15 cellular contexts compared by ENCODE assay signal in the genomic region with DNA sequence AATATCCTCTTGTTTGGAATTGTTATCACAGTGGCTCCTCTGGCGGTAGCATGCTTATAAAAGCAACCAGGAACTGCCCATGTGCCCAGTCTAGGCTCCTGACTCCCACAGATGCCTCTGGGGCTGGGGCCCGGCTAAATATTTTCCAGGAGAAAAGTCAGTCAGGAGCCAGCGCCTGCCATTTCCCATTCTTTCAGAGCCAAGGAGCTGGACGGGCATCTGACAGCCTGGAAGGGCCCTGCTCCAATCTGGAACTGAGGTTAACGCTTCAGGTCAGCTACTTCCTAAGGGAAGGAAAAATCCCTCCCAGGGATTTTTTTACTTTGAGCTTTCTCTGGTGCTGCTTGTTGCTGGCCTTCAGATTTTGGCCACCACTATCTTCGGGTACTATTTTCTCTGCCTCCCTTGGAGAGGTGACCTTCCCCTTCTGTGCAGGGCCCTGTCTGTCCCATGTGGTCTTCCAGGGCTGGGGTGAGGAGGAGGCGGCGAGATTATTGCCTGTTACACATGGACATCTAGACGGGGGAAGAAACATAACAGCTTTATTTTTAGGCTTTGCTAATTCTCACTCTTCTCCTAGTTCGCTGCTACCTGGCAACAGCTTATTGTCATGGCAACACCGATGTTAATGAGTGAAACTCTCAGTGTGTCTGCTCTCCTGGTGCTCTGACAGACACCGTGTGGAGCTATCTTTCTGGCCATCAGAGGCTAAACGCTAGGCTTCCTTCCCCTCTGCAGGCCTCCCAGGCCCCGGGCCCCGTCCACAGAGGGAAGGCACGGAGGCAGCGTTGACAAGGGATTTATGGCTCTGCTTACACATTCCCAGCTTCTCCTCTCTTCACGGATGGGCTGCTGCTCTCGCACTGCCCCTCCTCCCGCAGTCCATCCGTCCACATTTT.
DNase-seq lines count a peak whose midpoint lies in the region; ATAC-seq and TF ChIP-seq lines count a peak whose summit lies in the region.
"Had no signal": no experiment of that assay in that cellular context is flagged by ENCODE, and none has a peak within 500 bp of the region (broad histone marks: within the 10 kb centered on the region; RNA-seq: fewer than 3 reads in every experiment).

No MANE protein-coding gene starts in this region.

- H3K9ac ChIP-seq in MM.1S (ENCODE audit: low read length): no peak overlapping the region

- H3K27ac Mint-ChIP-seq in naive thymus-derived CD8-positive, alpha-beta T cell: no peak overlapping the region
- H3K27ac Mint-ChIP-seq: activated naive CD4-positive, alpha-beta T cell treated with anti-CD3 and anti-CD28 coated beads, Interleukin-2, amount 50 U/mL, for 72 hours; CD8-positive, alpha-beta memory T cell; stimulated activated effector memory CD8-positive, alpha-beta T cell treated with anti-CD3 and anti-CD28 coated beads, Interleukin-12 subunit alpha, Interleukin-12 subunit beta, amount 100 ng/mL, for 72 hours had no signal

- H3K27ac ChIP-seq in MM.1S (ENCODE audit: low read length) (no peak overlapping the region), right atrium auricular region (peak overlapping the region; percentile 49 to 67)

- ATAC-seq in HG03565 (IDR thresholded peaks at IDR 0.05; ENCODE audit: unreplicated experiment) (no peak), omental fat pad (ENCODE audit: low FRiP score) (no peak)
- no peak for ATAC-seq in naive thymus-derived CD8-positive, alpha-beta T cell
- ATAC-seq: activated naive CD4-positive, alpha-beta T cell treated with anti-CD3 and anti-CD28 coated beads, Interleukin-2, amount 50 U/mL, for 72 hours; left lobe of liver; stimulated activated effector memory CD8-positive, alpha-beta T cell treated with anti-CD3 and anti-CD28 coated beads, Interleukin-12 subunit alpha, Interleukin-12 subunit beta, amount 100 ng/mL, for 72 hours had no signal

- no peaks in the 10 kb centered on the region for H3K27me3 ChIP-seq in MM.1S (replicated peaks; ENCODE audit: insufficient read depth, low read length)
- no peaks in the 10 kb centered on the region for H3K27me3 ChIP-seq in right atrium auricular region

- no peaks in the 10 kb centered on the region for H3K4me1 ChIP-seq in MM.1S (ENCODE audit: low read length)
- H3K4me1 ChIP-seq in right atrium auricular region: peaks cover 0 to 62% of the 10 kb centered on the region in 2 donors

- no peaks in the 10 kb centered on the region for H3K9me3 Mint-ChIP-seq in naive thymus-derived CD8-positive, alpha-beta T cell
- H3K9me3 Mint-ChIP-seq: activated naive CD4-positive, alpha-beta T cell treated with anti-CD3 and anti-CD28 coated beads, Interleukin-2, amount 50 U/mL, for 72 hours; CD8-positive, alpha-beta memory T cell; stimulated activated effector memory CD8-positive, alpha-beta T cell treated with anti-CD3 and anti-CD28 coated beads, Interleukin-12 subunit alpha, Interleukin-12 subunit beta, amount 100 ng/mL, for 72 hours had no signal

- no peaks in the 10 kb centered on the region for H3K36me3 Mint-ChIP-seq in naive thymus-derived CD8-positive, alpha-beta T cell
- H3K36me3 Mint-ChIP-seq: activated naive CD4-positive, alpha-beta T cell treated with anti-CD3 and anti-CD28 coated beads, Interleukin-2, amount 50 U/mL, for 72 hours; CD8-positive, alpha-beta memory T cell; stimulated activated effector memory CD8-positive, alpha-beta T cell treated with anti-CD3 and anti-CD28 coated beads, Interleukin-12 subunit alpha, Interleukin-12 subunit beta, amount 100 ng/mL, for 72 hours had no signal

- no peaks in the 10 kb centered on the region for H3K4me1 Mint-ChIP-seq in naive thymus-derived CD8-positive, alpha-beta T cell
- H3K4me1 Mint-ChIP-seq: CD8-positive, alpha-beta memory T cell; stimulated activated effector memory CD8-positive, alpha-beta T cell treated with anti-CD3 and anti-CD28 coated beads, Interleukin-12 subunit alpha, Interleukin-12 subunit beta, amount 100 ng/mL, for 72 hours had no signal

- DNase-seq in MM.1S (peak; percentile 10), amygdala (lab: John Stamatoyannopoulos, UW) (peak in 30 of 56 donors; percentile 7 to 70 (median 26)), right atrium auricular region (ENCODE audit: low spot score) (no peak), pons (ENCODE audit: low spot score) (peak; percentile 15), mesenteric fat pad (ENCODE audit: low spot score) (no peak), omental fat pad (ENCODE audit: low spot score) (no peak)
- no peak for DNase-seq in naive thymus-derived CD8-positive, alpha-beta T cell
- DNase-seq: activated CD4-positive, alpha-beta T cell treated with anti-CD3 and anti-CD28 coated beads, Interleukin-2, amount 50 U/mL, for 1 hour; CD8-positive, alpha-beta memory T cell; NCI-H1105; SHP77 treated with DMSO at 0.1 percent for 48 hours had no signal

- H3K9me3 ChIP-seq in MM.1S (replicated peaks; ENCODE audit: insufficient read depth, low read length) (no peaks in the 10 kb centered on the region), right atrium auricular region (no peaks in the 10 kb centered on the region)

- H3K4me2 ChIP-seq in MM.1S (ENCODE audit: low read depth, low read length): no peak overlapping the region

- TF ChIP-seq CTCF in MM.1S (IDR thresholded peaks at IDR 0.05; ENCODE audit: low read length): no peak
- no peak for TF ChIP-seq CTCF in right atrium auricular region (IDR thresholded peaks at IDR 0.05)
- no peak for TF ChIP-seq CTCF in omental fat pad (IDR thresholded peaks at IDR 0.05)

- H3K9me2 ChIP-seq in MM.1S (replicated peaks; ENCODE audit: insufficient read depth, low read length): no peaks in the 10 kb centered on the region

- H3K4me3 Mint-ChIP-seq in naive thymus-derived CD8-positive, alpha-beta T cell: no peak overlapping the region
- H3K4me3 Mint-ChIP-seq: CD8-positive, alpha-beta memory T cell; stimulated activated effector memory CD8-positive, alpha-beta T cell treated with anti-CD3 and anti-CD28 coated beads, Interleukin-12 subunit alpha, Interleukin-12 subunit beta, amount 100 ng/mL, for 72 hours had no signal

- no peak overlapping the region for H2AFZ ChIP-seq in MM.1S (ENCODE audit: low read length)

- H3K79me2 ChIP-seq in MM.1S (ENCODE audit: low read length): no peaks in the 10 kb centered on the region

- peaks cover 1 to 21% (median 8%) of the 10 kb centered on the region in 5 donors for H3K27me3 Mint-ChIP-seq in naive thymus-derived CD8-positive, alpha-beta T cell

- H3K36me3 ChIP-seq in MM.1S (replicated peaks; ENCODE audit: insufficient read depth, low read length) (no peaks in the 10 kb centered on the region), right atrium auricular region (peaks cover 9% of the 10 kb centered on the region)

- POLR2A ChIA-PET in naive thymus-derived CD8-positive, alpha-beta T cell (lab: Charles Lee): interaction anchor here (0.5 kb wide), 1 partner anchor 11 kb away, joined by 3 read pairs; no protein-coding TSS in a partner anchor

- H3F3A ChIP-seq in MM.1S (ENCODE audit: insufficient read depth, low read length): no peaks in the 10 kb centered on the region

- H3K4me3 ChIP-seq in MM.1S (ENCODE audit: low read length): no peak overlapping the region
- no peak overlapping the region for H3K4me3 ChIP-seq in right atrium auricular region

- no peaks in the 10 kb centered on the region for H4K20me1 ChIP-seq in MM.1S (ENCODE audit: insufficient read depth, low read length)

Comparison
In these comparisons a context has a peak if more than half of its experiments do, and no peak if none do; other contexts are left out.
1. DNase-seq: peak in MM.1S (single experiment), amygdala (30 of 56) and pons (single experiment); none in right atrium auricular region (single experiment), naive thymus-derived CD8-positive, alpha-beta T cell (0 of 10), mesenteric fat pad (single experiment) and omental fat pad (single experiment).